In the genomic region with DNA sequence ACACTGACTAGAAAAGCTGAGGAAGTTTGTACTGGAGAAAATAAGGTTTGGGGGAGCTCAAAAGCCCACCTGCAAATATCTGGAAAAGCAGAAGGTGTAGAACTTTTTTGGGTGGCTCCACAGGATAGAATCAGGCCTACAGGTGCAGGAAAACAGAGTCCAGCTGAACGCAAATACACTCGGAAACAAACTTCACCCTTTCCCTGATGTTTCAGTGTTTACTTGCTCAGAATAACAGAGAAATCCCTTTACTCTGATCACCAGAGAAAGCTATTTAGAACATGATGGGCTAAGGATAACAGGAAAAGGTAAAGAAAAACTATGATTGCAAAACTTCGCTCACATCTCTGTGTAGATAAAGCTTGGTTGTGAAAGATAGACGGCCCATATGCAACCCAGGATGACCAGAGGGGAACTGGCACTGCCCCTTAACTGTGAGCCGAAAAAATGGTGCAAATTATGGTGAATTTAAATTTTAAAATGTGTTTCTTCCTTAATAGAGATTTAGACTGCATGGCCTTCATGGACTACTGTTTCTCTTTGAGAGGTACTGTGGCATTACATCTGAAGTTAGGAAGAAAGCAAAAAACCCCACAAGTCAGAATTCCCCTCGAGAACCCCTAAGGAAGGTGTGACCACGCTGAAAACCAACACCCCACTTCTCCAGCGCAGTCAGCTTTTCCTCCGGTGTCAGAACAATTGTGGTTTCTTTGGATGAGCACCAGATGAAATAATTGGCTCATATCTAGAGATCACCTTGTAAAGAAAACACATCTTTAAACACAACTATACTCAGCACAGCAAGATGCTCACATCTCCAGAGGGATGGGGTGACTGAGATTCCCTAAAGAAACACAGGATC, we compare ENCODE assay signal across 1 cellular context.
TF ChIP-seq lines count a peak whose summit lies in the region.

No MANE protein-coding gene starts in this region.

TF ChIP-seq in GM23338, 12 proteins besides CTCF, POLR2A, EP300 and RAD21 (continued from another document):
- TF ChIP-seq, protein P1, sequence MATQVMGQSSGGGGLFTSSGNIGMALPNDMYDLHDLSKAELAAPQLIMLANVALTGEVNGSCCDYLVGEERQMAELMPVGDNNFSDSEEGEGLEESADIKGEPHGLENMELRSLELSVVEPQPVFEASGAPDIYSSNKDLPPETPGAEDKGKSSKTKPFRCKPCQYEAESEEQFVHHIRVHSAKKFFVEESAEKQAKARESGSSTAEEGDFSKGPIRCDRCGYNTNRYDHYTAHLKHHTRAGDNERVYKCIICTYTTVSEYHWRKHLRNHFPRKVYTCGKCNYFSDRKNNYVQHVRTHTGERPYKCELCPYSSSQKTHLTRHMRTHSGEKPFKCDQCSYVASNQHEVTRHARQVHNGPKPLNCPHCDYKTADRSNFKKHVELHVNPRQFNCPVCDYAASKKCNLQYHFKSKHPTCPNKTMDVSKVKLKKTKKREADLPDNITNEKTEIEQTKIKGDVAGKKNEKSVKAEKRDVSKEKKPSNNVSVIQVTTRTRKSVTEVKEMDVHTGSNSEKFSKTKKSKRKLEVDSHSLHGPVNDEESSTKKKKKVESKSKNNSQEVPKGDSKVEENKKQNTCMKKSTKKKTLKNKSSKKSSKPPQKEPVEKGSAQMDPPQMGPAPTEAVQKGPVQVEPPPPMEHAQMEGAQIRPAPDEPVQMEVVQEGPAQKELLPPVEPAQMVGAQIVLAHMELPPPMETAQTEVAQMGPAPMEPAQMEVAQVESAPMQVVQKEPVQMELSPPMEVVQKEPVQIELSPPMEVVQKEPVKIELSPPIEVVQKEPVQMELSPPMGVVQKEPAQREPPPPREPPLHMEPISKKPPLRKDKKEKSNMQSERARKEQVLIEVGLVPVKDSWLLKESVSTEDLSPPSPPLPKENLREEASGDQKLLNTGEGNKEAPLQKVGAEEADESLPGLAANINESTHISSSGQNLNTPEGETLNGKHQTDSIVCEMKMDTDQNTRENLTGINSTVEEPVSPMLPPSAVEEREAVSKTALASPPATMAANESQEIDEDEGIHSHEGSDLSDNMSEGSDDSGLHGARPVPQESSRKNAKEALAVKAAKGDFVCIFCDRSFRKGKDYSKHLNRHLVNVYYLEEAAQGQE (IDR thresholded peaks at IDR 0.05; ENCODE audit: unreplicated experiment), result no peak
- no peak for TF ChIP-seq JUNB (IDR thresholded peaks at IDR 0.05; ENCODE audit: unreplicated experiment)
- TF ChIP-seq, protein P2, sequence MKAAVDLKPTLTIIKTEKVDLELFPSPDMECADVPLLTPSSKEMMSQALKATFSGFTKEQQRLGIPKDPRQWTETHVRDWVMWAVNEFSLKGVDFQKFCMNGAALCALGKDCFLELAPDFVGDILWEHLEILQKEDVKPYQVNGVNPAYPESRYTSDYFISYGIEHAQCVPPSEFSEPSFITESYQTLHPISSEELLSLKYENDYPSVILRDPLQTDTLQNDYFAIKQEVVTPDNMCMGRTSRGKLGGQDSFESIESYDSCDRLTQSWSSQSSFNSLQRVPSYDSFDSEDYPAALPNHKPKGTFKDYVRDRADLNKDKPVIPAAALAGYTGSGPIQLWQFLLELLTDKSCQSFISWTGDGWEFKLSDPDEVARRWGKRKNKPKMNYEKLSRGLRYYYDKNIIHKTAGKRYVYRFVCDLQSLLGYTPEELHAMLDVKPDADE (IDR thresholded peaks at IDR 0.05), result no peak
- no peak for TF ChIP-seq ZNF114 (CRISPR knock-in tag; IDR thresholded peaks at IDR 0.05)
- no peak for TF ChIP-seq CREB1 (CRISPR knock-in tag; IDR thresholded peaks at IDR 0.05; ENCODE audit: low read depth)
